In the genomic region with DNA sequence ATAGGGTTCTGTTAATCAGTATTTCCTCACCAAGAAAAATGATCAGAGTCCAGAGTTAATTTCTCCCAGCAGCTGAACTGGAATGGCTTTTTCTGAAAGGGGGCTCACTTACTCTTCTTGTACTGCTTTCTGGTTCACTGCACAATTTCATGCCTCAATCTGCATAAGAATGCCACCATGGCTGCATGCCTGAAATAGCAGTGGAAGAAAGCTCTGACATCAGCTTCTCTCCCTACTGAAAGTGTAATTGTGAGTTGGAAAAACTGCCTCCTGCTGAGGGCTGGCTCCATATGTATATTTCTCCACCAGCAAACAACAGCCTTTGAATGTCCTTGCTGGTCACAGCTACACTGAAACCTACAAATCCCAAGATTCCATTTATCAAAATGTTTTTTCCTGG, we compare ENCODE assay signal across 10 cellular contexts.
A peak's percentile ranks its signal among the peaks of the same experiment; 100 is the strongest.
DNase-seq lines count a peak whose midpoint lies in the region; ATAC-seq and TF ChIP-seq lines count a peak whose summit lies in the region.
"Had no signal": no experiment of that assay in that cellular context is flagged by ENCODE, and none has a peak within 500 bp of the region (broad histone marks: within the 10 kb centered on the region; RNA-seq: fewer than 3 reads in every experiment).

No MANE protein-coding gene starts in this region.

- no peaks in the 10 kb centered on the region for H3K9me3 ChIP-seq in HCT116 (ENCODE audit: control insufficient read depth in 1 of 2, insufficient read depth in 1 of 2, low read depth in 1 of 2, low read length in 2 of 2)
- H3K9me3 ChIP-seq in SK-N-MC (ENCODE audit: low read depth, low read length), result no peaks in the 10 kb centered on the region
- H3K9me3 ChIP-seq: neutrophil had no signal

- RAD21 ChIA-PET in HCT116 (lab: Charles Lee; ENCODE audit: low non-redundant PET in 1 of 2, low total read pairs in 2 of 2, uncharacterized antibody in 2 of 2, unreplicated experiment in 2 of 2), result interaction anchor here in 1 of 2 experiments (0.6 kb wide), 1 partner anchor 10 kb away, joined by 4 read pairs; no protein-coding TSS in a partner anchor

- no peak overlapping the region for H3K9ac ChIP-seq in HCT116 (ENCODE audit: low read length)
- peak overlapping the region; percentile 65 for H3K9ac ChIP-seq in SK-N-MC (ENCODE audit: insufficient read length)

- no peak for TF ChIP-seq POLR2A in HCT116 (IDR thresholded peaks at IDR 0.05; ENCODE audit: borderline replicate concordance, extremely low read depth, insufficient read depth, insufficient read length)

- intact Hi-C loops in HCT116 (cut with micrococcal nuclease), result no loop called here

- no peaks in the 10 kb centered on the region for H3K9me2 ChIP-seq in HCT116 (ENCODE audit: insufficient read depth)

- ATAC-seq in HCT116, result no peak

- POLR2A ChIA-PET in HCT116 (lab: Charles Lee), result no interaction called here

- BruUV-seq in HCT116 (replicated peaks; lab: Mats Ljungman, UMichigan), result no TSS peak

- no peak overlapping the region for H3K4me3 ChIP-seq in HCT116 (replicated peaks in 1 of 2; ENCODE audit: low read depth in 1 of 2, low read length in 2 of 2)
- peak overlapping the region; percentile 50 for H3K4me3 ChIP-seq in SK-N-MC
- H3K4me3 ChIP-seq in retinal pigment epithelial cell (ENCODE audit: low read length), result no peak overlapping the region

- H3K27ac ChIP-seq in HCT116 (ENCODE audit: low read depth, low read length) (no peak overlapping the region), SK-N-MC (peak overlapping the region; percentile 97)
- H3K27ac ChIP-seq: neutrophil, RWPE1 had no signal

- H3K79me2 ChIP-seq in HCT116 (ENCODE audit: insufficient read depth, low read length), result no peaks in the 10 kb centered on the region

- H3K27me3 ChIP-seq in HCT116 (ENCODE audit: insufficient read depth, low read length), result no peaks in the 10 kb centered on the region
- H3K27me3 ChIP-seq: neutrophil had no signal

- H3K36me3 ChIP-seq in HCT116 (ENCODE audit: control insufficient read depth in 1 of 2, insufficient read depth in 2 of 2, low read length in 2 of 2) (no peaks in the 10 kb centered on the region), SK-N-MC (ENCODE audit: insufficient read depth, low read length) (no peaks in the 10 kb centered on the region)
- H3K36me3 ChIP-seq: neutrophil had no signal

- H4K20me1 ChIP-seq in HCT116 (ENCODE audit: insufficient read depth), result no peaks in the 10 kb centered on the region

- H3K4me2 ChIP-seq in HCT116 (ENCODE audit: low read length), result 0 out of 2 replicates have a peak overlapping the region, but pooled peaks have one; percentile 9

- TF ChIP-seq RAD21 in HCT116 (IDR thresholded peaks at IDR 0.05; ENCODE audit: low read depth), result no peak

- TF ChIP-seq CTCF in HCT116 (IDR thresholded peaks at IDR 0.05 in 2 of 3, conservative IDR thresholded peaks at IDR 0.05 in 1 of 3; ENCODE audit: borderline replicate concordance in 1 of 3, insufficient read depth in 1 of 3, low read depth in 2 of 3, low read length in 2 of 3) (no peak), retinal pigment epithelial cell (conservative IDR thresholded peaks at IDR 0.05; ENCODE audit: low read depth, low read length) (no peak)

- CTCF ChIA-PET in HCT116 (lab: Charles Lee), result no interaction called here

- DNase-seq in HCT116 (ENCODE audit: low read depth, low spot score) (no peak), SK-N-MC (ENCODE audit: low read depth, low spot score) (peak; percentile 92), foreskin melanocyte (peak; percentile 11), retinal pigment epithelial cell (ENCODE audit: low read depth) (peak; percentile 92), HuH-7.5 (ENCODE audit: low spot score) (no peak), DMS79 (lab: John Stamatoyannopoulos, UW) (no peak)
- DNase-seq in activated CD8-positive, alpha-beta memory T cell treated with anti-CD3 and anti-CD28 coated beads, Interleukin-2, amount 50 U/mL, for 48 hours, result no peak
- DNase-seq: activated naive CD8-positive, alpha-beta T cell treated with anti-CD3 and anti-CD28 coated beads, Interleukin-2, amount 10 ng/mL, durations not matched to agents 7 days and 5 days had no signal

- H2AFZ ChIP-seq in HCT116 (ENCODE audit: low read depth, low read length, poor library complexity, severe bottlenecking), result peak overlapping the region; percentile 23

- peaks cover 0 to 13% of the 10 kb centered on the region in 2 experiments; a peak in 2 of 4 replicates for H3K4me1 ChIP-seq in HCT116 (ENCODE audit: control insufficient read depth in 1 of 2, insufficient read depth in 2 of 2, low read length in 2 of 2)

TF ChIP-seq in HCT116, 20 proteins besides CTCF, POLR2A, EP300 and RAD21:
- TF ChIP-seq, protein P1, sequence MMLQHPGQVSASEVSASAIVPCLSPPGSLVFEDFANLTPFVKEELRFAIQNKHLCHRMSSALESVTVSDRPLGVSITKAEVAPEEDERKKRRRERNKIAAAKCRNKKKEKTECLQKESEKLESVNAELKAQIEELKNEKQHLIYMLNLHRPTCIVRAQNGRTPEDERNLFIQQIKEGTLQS (IDR thresholded peaks at IDR 0.05), result no peak
- TF ChIP-seq CBX3 (IDR thresholded peaks at IDR 0.05; ENCODE audit: low read depth), result no peak
- no peak for TF ChIP-seq YY1 (IDR thresholded peaks at IDR 0.05; ENCODE audit: extremely low read depth, insufficient replicate concordance, low read depth, low read length)
- TF ChIP-seq, protein P2, sequence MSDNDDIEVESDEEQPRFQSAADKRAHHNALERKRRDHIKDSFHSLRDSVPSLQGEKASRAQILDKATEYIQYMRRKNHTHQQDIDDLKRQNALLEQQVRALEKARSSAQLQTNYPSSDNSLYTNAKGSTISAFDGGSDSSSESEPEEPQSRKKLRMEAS (IDR thresholded peaks at IDR 0.05), result no peak
- no peak for TF ChIP-seq FOSL1 (IDR thresholded peaks at IDR 0.05; ENCODE audit: low read depth)
- TF ChIP-seq, protein P3, sequence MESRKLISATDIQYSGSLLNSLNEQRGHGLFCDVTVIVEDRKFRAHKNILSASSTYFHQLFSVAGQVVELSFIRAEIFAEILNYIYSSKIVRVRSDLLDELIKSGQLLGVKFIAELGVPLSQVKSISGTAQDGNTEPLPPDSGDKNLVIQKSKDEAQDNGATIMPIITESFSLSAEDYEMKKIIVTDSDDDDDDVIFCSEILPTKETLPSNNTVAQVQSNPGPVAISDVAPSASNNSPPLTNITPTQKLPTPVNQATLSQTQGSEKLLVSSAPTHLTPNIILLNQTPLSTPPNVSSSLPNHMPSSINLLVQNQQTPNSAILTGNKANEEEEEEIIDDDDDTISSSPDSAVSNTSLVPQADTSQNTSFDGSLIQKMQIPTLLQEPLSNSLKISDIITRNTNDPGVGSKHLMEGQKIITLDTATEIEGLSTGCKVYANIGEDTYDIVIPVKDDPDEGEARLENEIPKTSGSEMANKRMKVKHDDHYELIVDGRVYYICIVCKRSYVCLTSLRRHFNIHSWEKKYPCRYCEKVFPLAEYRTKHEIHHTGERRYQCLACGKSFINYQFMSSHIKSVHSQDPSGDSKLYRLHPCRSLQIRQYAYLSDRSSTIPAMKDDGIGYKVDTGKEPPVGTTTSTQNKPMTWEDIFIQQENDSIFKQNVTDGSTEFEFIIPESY (IDR thresholded peaks at IDR 0.05; ENCODE audit: extremely low read depth, insufficient replicate concordance, low read length), result no peak
- no peak for TF ChIP-seq POLR2AphosphoS5 (IDR thresholded peaks at IDR 0.05; ENCODE audit: low read depth, low read length)

Comparison
In these comparisons a context has a peak if more than half of its experiments do, and no peak if none do; other contexts are left out.
1. DNase-seq: peak in SK-N-MC (single experiment), foreskin melanocyte (single experiment) and retinal pigment epithelial cell (single experiment); none in HCT116 (single experiment), activated CD8-positive, alpha-beta memory T cell treated with anti-CD3 and anti-CD28 coated beads, Interleukin-2, amount 50 U/mL, for 48 hours (single experiment), HuH-7.5 (single experiment) and DMS79 (single experiment).